Comparison of ENCODE assay signal across 2 cellular contexts in the genomic region with DNA sequence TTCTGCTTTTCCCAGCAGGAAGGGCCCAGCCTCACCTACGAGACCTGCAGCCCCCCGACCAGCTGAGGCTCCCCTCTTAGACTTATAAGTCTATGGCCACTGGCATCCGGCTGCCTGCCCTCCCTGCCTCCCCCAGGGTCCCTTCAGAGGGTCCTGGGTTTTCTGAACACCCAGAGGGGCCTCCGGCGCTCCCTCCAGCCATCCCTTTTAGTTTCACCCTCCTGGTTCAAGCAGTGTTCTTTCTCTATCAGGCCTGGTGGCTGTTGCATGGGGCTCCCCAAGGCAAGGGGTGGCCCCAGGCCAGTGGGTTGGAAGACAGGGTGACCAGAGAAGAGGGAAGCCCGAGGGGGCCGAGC.
TF ChIP-seq lines count a peak whose summit lies in the region.

No MANE protein-coding gene starts in this region.

TF ChIP-seq in WTC11, 78 proteins besides CTCF, POLR2A, EP300 and RAD21:
- TF ChIP-seq GRHL2 (CRISPR knock-in tag; IDR thresholded peaks at IDR 0.05; ENCODE audit: insufficient replicate concordance, severe bottlenecking), result no peak
- 0 out of 2 replicates have a peak, but pooled peaks have one; percentile 26 for TF ChIP-seq FOXP1 (CRISPR knock-in tag; IDR thresholded peaks at IDR 0.05; ENCODE audit: borderline replicate concordance)

TF ChIP-seq in H1, 55 proteins besides CTCF, POLR2A, EP300 and RAD21:
- TF ChIP-seq FOSL1 (IDR thresholded peaks at IDR 0.05; ENCODE audit: insufficient read depth, low read depth, low read length) (no peak), USF2 (IDR thresholded peaks at IDR 0.05; ENCODE audit: low read length) (no peak), CHD2 (IDR thresholded peaks at IDR 0.05; ENCODE audit: low read length) (no peak), ZNF274 (IDR thresholded peaks at IDR 0.05; ENCODE audit: borderline replicate concordance, extremely low read depth, low read length) (no peak), SAP30 (IDR thresholded peaks at IDR 0.05; ENCODE audit: insufficient read depth, insufficient replicate concordance, low read length) (no peak), GABPA (IDR thresholded peaks at IDR 0.05; ENCODE audit: borderline replicate concordance, insufficient read depth, low read length) (no peak), SUZ12 (IDR thresholded peaks at IDR 0.05; ENCODE audit: low read length) (no peak), SIX5 (IDR thresholded peaks at IDR 0.05; ENCODE audit: low read depth, low read length) (no peak), SRF (IDR thresholded peaks at IDR 0.05; ENCODE audit: low read depth, low read length) (no peak), KDM4A (IDR thresholded peaks at IDR 0.05; ENCODE audit: low read depth, low read length, severe bottlenecking) (no peak)
- TF ChIP-seq, protein P1, sequence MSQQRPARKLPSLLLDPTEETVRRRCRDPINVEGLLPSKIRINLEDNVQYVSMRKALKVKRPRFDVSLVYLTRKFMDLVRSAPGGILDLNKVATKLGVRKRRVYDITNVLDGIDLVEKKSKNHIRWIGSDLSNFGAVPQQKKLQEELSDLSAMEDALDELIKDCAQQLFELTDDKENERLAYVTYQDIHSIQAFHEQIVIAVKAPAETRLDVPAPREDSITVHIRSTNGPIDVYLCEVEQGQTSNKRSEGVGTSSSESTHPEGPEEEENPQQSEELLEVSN (IDR thresholded peaks at IDR 0.05), result no peak
